Comparison of ENCODE assay signal across 8 cellular contexts in the genomic region with DNA sequence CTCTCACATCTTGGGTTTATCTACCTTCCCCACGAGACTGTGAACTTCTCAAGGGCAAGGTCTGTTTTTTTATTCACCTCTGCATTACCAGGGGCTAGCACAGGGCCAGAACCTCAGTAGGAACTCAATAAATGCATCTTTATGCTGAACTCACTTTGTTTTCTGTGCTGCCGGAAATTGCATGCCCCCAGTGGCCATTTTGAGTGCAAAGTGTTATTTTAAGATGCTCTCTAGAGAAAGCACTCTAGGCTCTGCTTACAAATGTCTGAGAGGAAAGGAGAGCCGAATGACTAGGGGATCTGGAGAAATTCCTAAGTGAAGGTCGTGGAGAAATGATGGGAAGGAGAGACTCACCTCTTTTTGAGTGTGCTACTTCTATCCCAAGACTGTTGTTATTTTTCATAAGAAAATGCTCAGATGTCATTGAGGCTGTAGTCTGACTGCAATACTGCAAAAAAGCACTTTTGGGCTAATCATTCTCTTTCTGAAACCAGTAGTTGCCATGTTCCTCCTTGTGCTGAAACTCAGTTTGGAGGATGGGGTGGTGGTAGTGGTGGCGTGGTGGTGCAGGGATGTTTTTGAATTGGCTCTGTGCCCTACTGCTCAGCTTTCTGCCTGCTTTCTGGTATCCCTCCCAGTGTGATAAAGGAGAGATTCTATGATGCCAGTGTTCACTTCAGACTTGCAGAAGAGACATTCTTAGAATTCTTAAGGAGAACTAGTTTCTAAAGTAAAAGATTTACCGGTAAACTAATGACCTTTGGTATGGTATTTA. TPM values are rescaled to one million over a fixed set of nuclear protein-coding genes. Genes with fewer than 3 reads are reported as not detected.
A peak's percentile ranks its signal among the peaks of the same experiment; 100 is the strongest.
DNase-seq lines count a peak whose midpoint lies in the region; ATAC-seq, FAIRE-seq and TF ChIP-seq lines count a peak whose summit lies in the region.

No MANE protein-coding gene starts in this region.

- H3K56ac ChIP-seq in H1 (replicated peaks; ENCODE audit: insufficient read length, low read depth, low read length) = no peak overlapping the region

- H3K79me2 ChIP-seq in H1 (ENCODE audit: control insufficient read depth in 1 of 2, insufficient read depth in 2 of 2, low read length in 2 of 2) = no peaks in the 10 kb centered on the region

- no peak overlapping the region for H2AK5ac ChIP-seq in H1 (ENCODE audit: low read depth, low read length)

- no peaks in the 10 kb centered on the region for H3K79me1 ChIP-seq in H1 (ENCODE audit: low read depth, low read length)

- TF ChIP-seq CTCF in GM12874 (IDR thresholded peaks at IDR 0.05; ENCODE audit: insufficient read depth, low read depth, low read length) = peak; percentile 37; the same call in 1 of the 2 replicates
- no peak for TF ChIP-seq CTCF in WTC11 (IDR thresholded peaks at IDR 0.05)
- peak in 2 of 3 experiments; percentile 15 to 42; a peak in 2 of 4 replicates for TF ChIP-seq CTCF in H1 (IDR thresholded peaks at IDR 0.05; ENCODE audit: control extremely low read depth in 1 of 3, insufficient read depth in 1 of 3, low read depth in 1 of 3, low read length in 3 of 3)
- TF ChIP-seq CTCF in body of pancreas (IDR thresholded peaks at IDR 0.05) = peak in 2 of 7 experiments; percentile 7 to 10

- no peak overlapping the region for H3K4ac ChIP-seq in H1 (replicated peaks; ENCODE audit: insufficient read length, low read depth, low read length)

- CTCF ChIA-PET in WTC11 (lab: Charles Lee) = no interaction called here
- CTCF ChIA-PET in H1 (lab: Charles Lee; ENCODE audit: partially characterized antibody) = no interaction called here

- H3K36me3 Mint-ChIP-seq in WTC11 = no peaks in the 10 kb centered on the region; the same call in 1 of the 2 replicates

- H3K23ac ChIP-seq in H1 (ENCODE audit: insufficient read length) = no peak overlapping the region

- H3K27me3 Mint-ChIP-seq in WTC11 (ENCODE audit: low read depth) = no peaks in the 10 kb centered on the region

- POLR2A ChIA-PET in WTC11 (lab: Charles Lee) (no interaction called here), H1 (lab: Charles Lee; ENCODE audit: partially characterized antibody) (interaction anchor here (1.0 kb wide), 1 partner anchor 21 kb away, joined by 5 read pairs; no protein-coding TSS in a partner anchor)

- no peak overlapping the region for H4K8ac ChIP-seq in H1 (ENCODE audit: extremely low read depth, insufficient read depth, low read length)

- H4K20me1 ChIP-seq in H1 (replicated peaks in 1 of 2; ENCODE audit: control insufficient read depth in 1 of 2, insufficient read depth in 2 of 2, low read length in 2 of 2) = no peaks in the 10 kb centered on the region

- H2BK5ac ChIP-seq in H1 (ENCODE audit: low read depth, low read length) = no peak overlapping the region

- no peak overlapping the region for H3K9ac ChIP-seq in H1 (replicated peaks in 1 of 4; ENCODE audit: extremely low read depth in 1 of 4, low read depth in 3 of 4, low read length in 3 of 4)

- H2BK120ac ChIP-seq in H1 (replicated peaks; ENCODE audit: low read depth, low read length) = peak overlapping the region; percentile 36

- peak; percentile 81 for FAIRE-seq in H1 (lab: Jason Lieb, UNC)

- H2AFZ ChIP-seq in H1 (ENCODE audit: low read length) = 0 out of 2 replicates have a peak overlapping the region, but pooled peaks have one; percentile 5

- TF ChIP-seq RAD21 in H1 (IDR thresholded peaks at IDR 0.05 in 1 of 2, conservative IDR thresholded peaks at IDR 0.05 in 1 of 2; ENCODE audit: low read depth in 2 of 2, low read length in 2 of 2) = no peak; a peak in 1 of 4 replicates

- no peak overlapping the region for H3K4me3 ChIP-seq in H1 (ENCODE audit: extremely low read depth in 1 of 4, insufficient read depth in 2 of 4, low read depth in 3 of 4, low read length in 4 of 4)
- no peak overlapping the region for H3K4me3 ChIP-seq in body of pancreas

- no peak for TF ChIP-seq EP300 in H1 (IDR thresholded peaks at IDR 0.05; ENCODE audit: borderline replicate concordance in 1 of 2, low read depth in 2 of 2, low read length in 2 of 2)

- H3K27ac Mint-ChIP-seq in WTC11 = peak overlapping the region; percentile 32

- H3K36me3 ChIP-seq in H1 (ENCODE audit: control insufficient read depth in 2 of 4, insufficient read depth in 4 of 4, low read length in 3 of 4) (no peaks in the 10 kb centered on the region), body of pancreas (replicated peaks in 1 of 2; ENCODE audit: insufficient read depth in 1 of 2, low read depth in 2 of 2) (no peaks in the 10 kb centered on the region)

- no peak overlapping the region for H3K14ac ChIP-seq in H1 (ENCODE audit: insufficient read length)

- H3K27ac ChIP-seq in H1 (ENCODE audit: low read depth, low read length) = no peak overlapping the region
- no peak overlapping the region for H3K27ac ChIP-seq in body of pancreas

- H3K4me2 ChIP-seq in H1 (ENCODE audit: insufficient read depth in 1 of 2, low read depth in 2 of 2, low read length in 2 of 2) = peak overlapping the region; percentile 15 to 19; a peak in 2 of 4 replicates

- H3K27me3 ChIP-seq in H1 (replicated peaks in 1 of 4; ENCODE audit: control insufficient read depth in 3 of 4, extremely low read depth in 1 of 4, insufficient read depth in 3 of 4, low read length in 3 of 4) = no peaks in the 10 kb centered on the region
- no peaks in the 10 kb centered on the region for H3K27me3 ChIP-seq in body of pancreas

- H3K9me3 ChIP-seq in H1 (ENCODE audit: insufficient read depth in 2 of 2, low read depth in 1 of 2, low read length in 1 of 2) (no peaks in the 10 kb centered on the region), body of pancreas (no peaks in the 10 kb centered on the region)

- H2BK15ac ChIP-seq in H1 (ENCODE audit: low read length) = no peak overlapping the region

- H3K9me3 Mint-ChIP-seq in WTC11 = no peaks in the 10 kb centered on the region

- peak; percentile 6 for DNase-seq in HuH-7 (ENCODE audit: low spot score)
- peak; percentile 11 for DNase-seq in WTC11 (ENCODE audit: low spot score)
- no peak for DNase-seq in H1 (ENCODE audit: low read depth in 1 of 2, low spot score in 2 of 2)
- peak; percentile 31 for DNase-seq in pons (ENCODE audit: low spot score)
- no peak for DNase-seq in body of pancreas
- DNase-seq in GOT3 (lab: John Stamatoyannopoulos, UW) = no peak

- ATAC-seq in GM21717 (IDR thresholded peaks at IDR 0.05; ENCODE audit: unreplicated experiment) (peak; percentile 60), WTC11 (peak; percentile 70), body of pancreas (no peak)

- H3K18ac ChIP-seq in H1 (ENCODE audit: extremely low read depth, low read length) = no peak overlapping the region

- intact Hi-C loops in body of pancreas (cut with DNase I) = no loop called here

- peaks cover 0 to 26% (median 1%) of the 10 kb centered on the region in 4 experiments; a peak in 3 of 7 replicates for H3K4me1 ChIP-seq in H1 (replicated peaks in 1 of 4; ENCODE audit: control insufficient read depth in 3 of 4, insufficient read depth in 4 of 4, low read length in 3 of 4)
- no peaks in the 10 kb centered on the region for H3K4me1 ChIP-seq in body of pancreas

- no peaks in the 10 kb centered on the region for H3K23me2 ChIP-seq in H1 (ENCODE audit: low read depth, low read length)

- H4K5ac ChIP-seq in H1 (ENCODE audit: insufficient read length, low read depth, low read length) = peak overlapping the region; percentile 67

- 0 out of 2 replicates have a peak overlapping the region, but pooled peaks have one; percentile 52 for H2BK12ac ChIP-seq in H1 (ENCODE audit: low read depth, low read length)

- peaks cover 46% of the 10 kb centered on the region for H3K4me1 Mint-ChIP-seq in WTC11

- WGBS in H1 (ENCODE audit: extremely low coverage in 1 of 2, insufficient coverage in 1 of 2, insufficient read length in 1 of 2, insufficient replicate concordance in 2 of 2, low coverage in 1 of 2, low lambda C conversion rate in 2 of 2, missing lambda C conversion rate in 1 of 2), 2 experiments = 50% methylated on average over 6 of the region's 6 CpGs; no CpG with 5 or more reads in 1 of the 2 experiments
- 9 to 19% methylated on average over 5 to 6 of the region's 6 CpGs for WGBS in body of pancreas, 2 donors

- H2BK20ac ChIP-seq in H1 (ENCODE audit: low read length) = no peak overlapping the region

- no peak overlapping the region for H3K4me3 Mint-ChIP-seq in WTC11

- peak overlapping the region; percentile 52 for H4K91ac ChIP-seq in H1 (replicated peaks; ENCODE audit: insufficient read length, low read length)

- TF ChIP-seq POLR2A in H1 (IDR thresholded peaks at IDR 0.05; ENCODE audit: control extremely low read depth in 1 of 2, low read depth in 2 of 2, low read length in 2 of 2) (no peak), body of pancreas (IDR thresholded peaks at IDR 0.05) (no peak)

TF ChIP-seq in WTC11, 78 proteins besides CTCF, POLR2A, EP300 and RAD21:
- TF ChIP-seq SMAD4 (CRISPR knock-in tag; IDR thresholded peaks at IDR 0.05) (no peak), SP1 (CRISPR knock-in tag; conservative IDR thresholded peaks at IDR 0.05) (no peak), FOXK1 (CRISPR knock-in tag; IDR thresholded peaks at IDR 0.05) (no peak)

TF ChIP-seq in H1, 55 proteins besides CTCF, POLR2A, EP300 and RAD21:
- TF ChIP-seq YY1 (IDR thresholded peaks at IDR 0.05; ENCODE audit: low read depth, low read length) (peak; percentile 63; the same call in 1 of the 2 replicates), CHD2 (IDR thresholded peaks at IDR 0.05; ENCODE audit: low read length) (no peak), ATF3 (IDR thresholded peaks at IDR 0.05; ENCODE audit: insufficient read depth, low read depth, low read length) (no peak)

RNA-seq across cellular contexts. Expression of gene DOCK11, which starts 41.3 kb away (rescaled TPM):
- 12.5 to 13.4 TPM (median 13.1 TPM) in 3 replicates for total RNA-seq in WTC11 (2021)
- total RNA-seq in H1 (2021; fragmentation: NEBNext Ultra II Directional; extraction: Animal tissue kit (Norgen Biotek cat#: 25700)) = 11.9 and 12.0 TPM in 2 replicates
- 2.8 and 4.9 TPM in 2 replicates for polyA plus RNA-seq in H1 (2011; rRNA removed)
- 7.8 TPM for polyA plus RNA-seq in H1 (2011; cell fraction: cytosol; rRNA removed)
- polyA plus RNA-seq in H1 (2011; cell fraction: nucleus; rRNA removed) = 2.6 TPM
- 6.5 to 8.9 TPM (median 7.8 TPM) in 4 replicates for polyA plus RNA-seq in H1 (2012, experiment 1 of 2)
- polyA plus RNA-seq in H1 (2012, experiment 2 of 2) = 0.84 TPM
- polyA plus RNA-seq in H1 (2013, experiment 1 of 2) = 6.1 TPM
- 6.5 TPM for polyA plus RNA-seq in H1 (2013, experiment 2 of 2)
- polyA minus RNA-seq in H1 (2011; rRNA and poly(A)+ RNA removed) = 9.8 and 15.2 TPM in 2 replicates
- polyA minus RNA-seq in H1 (2011; cell fraction: cytosol; rRNA and poly(A)+ RNA removed) = 6.5 TPM
- 13.7 TPM for polyA minus RNA-seq in H1 (2011; cell fraction: nucleus; rRNA and poly(A)+ RNA removed)
- 10 to 100 TPM in 1 of 2 donors, 1 to 10 TPM in 1; 4.9 to 15.8 TPM for total RNA-seq in body of pancreas

Comparison
In these comparisons a context has a peak if more than half of its experiments do, and no peak if none do; other contexts are left out.
1. DNase-seq: peak in HuH-7 (single experiment), WTC11 (single experiment) and pons (single experiment); none in H1 (0 of 2), body of pancreas (0 of 4) and GOT3 (single experiment).